ENCODE assay signal across 8 cellular contexts in genomic region chr19:52170863-52171320, GRCh38. TPM values are rescaled to one million over a fixed set of nuclear protein-coding genes. Genes with fewer than 3 reads are reported as not detected.
DNase-seq lines count a peak whose midpoint lies in the region; ATAC-seq and TF ChIP-seq lines count a peak whose summit lies in the region.

No MANE protein-coding gene starts in this region.

- H3K9me3 ChIP-seq in heart left ventricle (no peaks in the 10 kb centered on the region), prostate gland (no peaks in the 10 kb centered on the region)

- TF ChIP-seq CTCF in heart left ventricle (IDR thresholded peaks at IDR 0.05) (no peak), prostate gland (IDR thresholded peaks at IDR 0.05) (no peak)

- TF ChIP-seq POLR2A in heart left ventricle (IDR thresholded peaks at IDR 0.05), result no peak
- no peak for TF ChIP-seq POLR2A in prostate gland (IDR thresholded peaks at IDR 0.05)

- H3K27me3 ChIP-seq in heart left ventricle, result no peaks in the 10 kb centered on the region
- H3K27me3 ChIP-seq in prostate gland (replicated peaks; ENCODE audit: insufficient read depth), result no peaks in the 10 kb centered on the region

- intact Hi-C loops in heart left ventricle (cut with DNase I), result loop anchor here in 5 of 10 donors (1.0 to 5.0 kb wide), 4 partner anchors 18 to 34 kb away; partner anchors contain the start of gene ZNF616 (in 3 of the 5)
- intact Hi-C loops in prostate gland (cut with DNase I), result loop anchor here (2.0 kb wide), 1 partner anchor 30 kb away; no protein-coding TSS in a partner anchor

- peaks cover 0 to 19% (median 11%) of the 10 kb centered on the region in 12 donors for H3K4me1 ChIP-seq in heart left ventricle
- no peaks in the 10 kb centered on the region for H3K4me1 ChIP-seq in prostate gland (replicated peaks)

- ATAC-seq in HG03175 (IDR thresholded peaks at IDR 0.05; ENCODE audit: unreplicated experiment), result peak; percentile 24
- ATAC-seq in heart left ventricle, result peak; percentile 34 to 55 (median 42)
- ATAC-seq in HG03378 (IDR thresholded peaks at IDR 0.05; ENCODE audit: unreplicated experiment), result no peak

- DNase-seq in DMS53 (lab: John Stamatoyannopoulos, UW) (peak; percentile 52), DMS53 treated with DMSO at 0.1 percent for 48 hours (lab: John Stamatoyannopoulos, UW; ENCODE audit: unreplicated experiment) (no peak), heart left ventricle (peak in 3 of 5 donors; percentile 24 to 38 (median 27)), prostate gland (ENCODE audit: low spot score) (no peak)
- DNase-seq in activated T-helper 9 cell treated with anti-CD3 and anti-CD28 coated beads, Interleukin-2, amount 50 U/mL, for 16 hours (ENCODE audit: low read depth), result peak; percentile 2
- DNase-seq in stimulated activated CD4-positive, alpha-beta T cell treated with anti-CD3 and anti-CD28 coated beads, Interleukin-2, amount 100 ng/mL, for 48 hours, result no peak

- H3K36me3 ChIP-seq in heart left ventricle (peaks cover 0 to 35% (median 27%) of the 10 kb centered on the region in 9 donors), prostate gland (no peaks in the 10 kb centered on the region)

- H3K4me3 ChIP-seq in heart left ventricle (peak overlapping the region; percentile 62 to 94 (median 83)), prostate gland (peak overlapping the region; percentile 73 to 77)

- H3K27ac ChIP-seq in heart left ventricle, result peak overlapping the region; percentile 28 to 92 (median 84)
- peak overlapping the region; percentile 86 to 90 for H3K27ac ChIP-seq in prostate gland

- 0 to 1% (median 0%) methylated on average over 19 to 22 of the region's 22 CpGs for WGBS in heart left ventricle, 4 donors
- under 1% methylated on average over 22 of the region's 22 CpGs for WGBS in prostate gland

RNA-seq across cellular contexts. Expression of gene ZNF836, which starts 0.5 kb away (rescaled TPM):
- 10 to 100 TPM in 2 of 9 donors, 1 to 10 TPM in 7; 4.1 to 11.0 (median 7.3) TPM for total RNA-seq in heart left ventricle
- 1 to 10 TPM; 3.0 to 4.7 TPM for polyA plus RNA-seq in heart left ventricle
- 10 to 100 TPM; 14.1 to 19.9 TPM for total RNA-seq in prostate gland

RNA-seq across cellular contexts. Expression of gene PPP2R1A, which starts 19.0 kb away (rescaled TPM):
- total RNA-seq in heart left ventricle, result 100 to 1,000 TPM; 345 to 447 (median 370) TPM
- polyA plus RNA-seq in heart left ventricle, result 100 to 1,000 TPM; 258 to 294 TPM
- 100 to 1,000 TPM; 265 to 358 TPM for total RNA-seq in prostate gland

RNA-seq across cellular contexts. Expression of gene ZNF616, which starts 31.2 kb away (rescaled TPM):
- total RNA-seq in heart left ventricle, result 10 to 100 TPM in 1 of 9 donors, 1 to 10 TPM in 8; 1.8 to 10.0 (median 6.7) TPM
- 1 to 10 TPM; 1.7 to 3.4 TPM for polyA plus RNA-seq in heart left ventricle
- 10 to 100 TPM in 1 of 2 donors, 1 to 10 TPM in 1; 9.1 to 13.7 TPM for total RNA-seq in prostate gland

Comparison
In these comparisons a context has a peak if more than half of its experiments do, and no peak if none do; other contexts are left out.
1. DNase-seq: peak in DMS53 (single experiment), activated T-helper 9 cell treated with anti-CD3 and anti-CD28 coated beads, Interleukin-2, amount 50 U/mL, for 16 hours (single experiment) and heart left ventricle (3 of 5); none in DMS53 treated with DMSO at 0.1 percent for 48 hours (single experiment), prostate gland (single experiment) and stimulated activated CD4-positive, alpha-beta T cell treated with anti-CD3 and anti-CD28 coated beads, Interleukin-2, amount 100 ng/mL, for 48 hours (0 of 2).